ENCODE assay signal across 1 cellular context in genomic region chr10:116324951-116325635, GRCh38.
TF ChIP-seq lines count a peak whose summit lies in the region.

No MANE protein-coding gene starts in this region.

TF ChIP-seq in GM23338, 12 proteins besides CTCF, POLR2A, EP300 and RAD21 (continued from another document):
- TF ChIP-seq ZNF462 (CRISPR knock-in tag; IDR thresholded peaks at IDR 0.05) (peak; percentile 93), POLR2AphosphoS5 (IDR thresholded peaks at IDR 0.05; ENCODE audit: low read depth) (peak; percentile 55)
